ENCODE assay signal across 13 cellular contexts in genomic region chr4:69831270-69831627, GRCh38. TPM values are rescaled to one million over a fixed set of nuclear protein-coding genes. Genes with fewer than 3 reads are reported as not detected.
DNase-seq lines count a peak whose midpoint lies in the region; ATAC-seq, FAIRE-seq and TF ChIP-seq lines count a peak whose summit lies in the region.
"Had no signal": no experiment of that assay in that cellular context is flagged by ENCODE, and none has a peak within 500 bp of the region (broad histone marks: within the 10 kb centered on the region; RNA-seq: fewer than 3 reads in every experiment).

No MANE protein-coding gene starts in this region.

- intact Hi-C loops in prostate gland (cut with DNase I): no loop called here

- no peaks in the 10 kb centered on the region for H3F3A ChIP-seq in DOHH2 (ENCODE audit: control insufficient read depth, insufficient read depth)

- no peaks in the 10 kb centered on the region for H4K20me1 ChIP-seq in DOHH2 (ENCODE audit: control insufficient read depth, insufficient read depth, low read depth, low read length)

- FAIRE-seq in small intestine (lab: Jason Lieb, UNC): no peak

- no peaks in the 10 kb centered on the region for H3K79me2 ChIP-seq in DOHH2 (ENCODE audit: control insufficient read depth, low read length)

- H3K4me1 Mint-ChIP-seq in T-cell (peaks cover 14 to 21% (median 14%) of the 10 kb centered on the region in 3 donors), immature natural killer cell (peaks cover 34 to 37% of the 10 kb centered on the region in 2 donors)
- H3K4me1 Mint-ChIP-seq: brain had no signal

- H3K4me3 ChIP-seq in DOHH2 (ENCODE audit: low read length): peak overlapping the region; percentile 48
- H3K4me3 ChIP-seq in small intestine (ENCODE audit: low read depth in 1 of 2, low read length in 2 of 2): peak overlapping the region in 1 of 2 donors; percentile 52
- no peak overlapping the region for H3K4me3 ChIP-seq in prostate gland
- H3K4me3 ChIP-seq: HAP-1 had no signal

- no peaks in the 10 kb centered on the region for H3K27me3 Mint-ChIP-seq in T-cell
- peaks cover 0 to 2% (median 0%) of the 10 kb centered on the region in 3 donors for H3K27me3 Mint-ChIP-seq in immature natural killer cell (ENCODE audit: low read depth in 3 of 3)

- H3K36me3 Mint-ChIP-seq in T-cell (no peaks in the 10 kb centered on the region), immature natural killer cell (no peaks in the 10 kb centered on the region)
- H3K36me3 Mint-ChIP-seq: brain had no signal

- H3K27ac Mint-ChIP-seq in T-cell (no peak overlapping the region), immature natural killer cell (peak overlapping the region in 5 of 6 donors; percentile 50 to 79 (median 71))

- TF ChIP-seq CTCF in DOHH2 (IDR thresholded peaks at IDR 0.05; ENCODE audit: low read depth, low read length, poor library complexity, severe bottlenecking): no peak
- TF ChIP-seq CTCF in prostate gland (IDR thresholded peaks at IDR 0.05): no peak

- no peak for TF ChIP-seq POLR2A in prostate gland (IDR thresholded peaks at IDR 0.05)

- peak overlapping the region; percentile 55 for H3K4me2 ChIP-seq in DOHH2 (ENCODE audit: low read length)

- H3K27ac ChIP-seq in DOHH2 (ENCODE audit: low read depth, low read length) (no peak overlapping the region), small intestine (ENCODE audit: low read depth in 1 of 2, low read length in 1 of 2) (peak overlapping the region; percentile 27 to 79), prostate gland (no peak overlapping the region)
- H3K27ac ChIP-seq: foreskin keratinocyte had no signal

- H3K27me3 ChIP-seq in DOHH2 (ENCODE audit: control insufficient read depth, low read length) (no peaks in the 10 kb centered on the region), small intestine (ENCODE audit: control insufficient read depth in 2 of 2, insufficient read depth in 2 of 2, low read length in 2 of 2) (no peaks in the 10 kb centered on the region), prostate gland (replicated peaks; ENCODE audit: insufficient read depth) (no peaks in the 10 kb centered on the region)
- H3K27me3 ChIP-seq: foreskin keratinocyte had no signal

- WGBS in small intestine, 3 donors: 14 to 57% (median 37%) methylated on average over 5 of the region's 5 CpGs
- WGBS in prostate gland: 70% methylated on average over 5 of the region's 5 CpGs

- H3K9me2 ChIP-seq in DOHH2 (replicated peaks; ENCODE audit: control insufficient read depth, low read length): no peaks in the 10 kb centered on the region

- H3K4me1 ChIP-seq in DOHH2 (ENCODE audit: control insufficient read depth, low read length): peaks cover 12% of the 10 kb centered on the region
- no peaks in the 10 kb centered on the region for H3K4me1 ChIP-seq in small intestine (ENCODE audit: control insufficient read depth in 2 of 2, insufficient read depth in 1 of 2, low read depth in 1 of 2, low read length in 1 of 2)
- H3K4me1 ChIP-seq in prostate gland (replicated peaks): peaks cover 5% of the 10 kb centered on the region
- H3K4me1 ChIP-seq: foreskin keratinocyte, HAP-1 had no signal

- H3K9me3 Mint-ChIP-seq in T-cell (no peaks in the 10 kb centered on the region), immature natural killer cell (no peaks in the 10 kb centered on the region)
- H3K9me3 Mint-ChIP-seq: brain had no signal

- POLR2A ChIA-PET in T-cell (lab: Charles Lee): no interaction called here

- CTCF ChIA-PET in T-cell (lab: Charles Lee): interaction anchor here (0.6 to 1.4 kb wide), 4 partner anchors 7 to 728 kb away, joined by 3 to 7 read pairs (median 4); no protein-coding TSS in a partner anchor

- no peaks in the 10 kb centered on the region for H3K9me3 ChIP-seq in DOHH2 (ENCODE audit: control insufficient read depth, insufficient read depth, low read length)
- no peaks in the 10 kb centered on the region for H3K9me3 ChIP-seq in small intestine (ENCODE audit: control insufficient read depth, low read depth)
- no peaks in the 10 kb centered on the region for H3K9me3 ChIP-seq in prostate gland
- H3K9me3 ChIP-seq: HAP-1 had no signal

- H3K4me3 Mint-ChIP-seq in T-cell (peak overlapping the region; percentile 79 to 83 (median 80)), immature natural killer cell (peak overlapping the region; percentile 86 to 100 (median 96))

- no peaks in the 10 kb centered on the region for H3K36me3 ChIP-seq in DOHH2 (ENCODE audit: control insufficient read depth, low read length)
- no peaks in the 10 kb centered on the region for H3K36me3 ChIP-seq in small intestine (ENCODE audit: control insufficient read depth in 2 of 2, insufficient read depth in 2 of 2, low read length in 2 of 2)
- no peaks in the 10 kb centered on the region for H3K36me3 ChIP-seq in prostate gland
- H3K36me3 ChIP-seq: HAP-1 had no signal

- DNase-seq in T-cell (no peak), immature natural killer cell (no peak), small intestine (no peak), prostate gland (ENCODE audit: low spot score) (no peak)
- DNase-seq: effector memory CD4-positive, alpha-beta T cell; SIG-M5 had no signal

- ATAC-seq in T-cell (replicated peaks in 1 of 4) (no peak), HG03442 (IDR thresholded peaks at IDR 0.05; ENCODE audit: unreplicated experiment) (no peak), GM21723 (IDR thresholded peaks at IDR 0.05; ENCODE audit: unreplicated experiment) (no peak)

RNA-seq across cellular contexts. Expression of gene SULT1E1, which starts 28.7 kb away (rescaled TPM):
- total RNA-seq in T-cell (not detected), prostate gland (under 1 TPM in 1 of 2 donors, not detected in 1; 0.41 TPM)
- polyA plus RNA-seq in immature natural killer cell (under 1 TPM in 1 of 3 donors, not detected in 2; 0.23 TPM), small intestine (10 to 100 TPM; 13.2 to 28.0 (median 14.8) TPM)
- total RNA-seq: right cardiac atrium had no signal

Comparison
In these comparisons a context has a peak if more than half of its experiments do, and no peak if none do; other contexts are left out.
1. H3K27ac ChIP-seq: peak in small intestine (2 of 2); none in DOHH2 (single experiment) and prostate gland (0 of 2).
2. H3K27ac Mint-ChIP-seq: peak in immature natural killer cell (5 of 6); none in T-cell (0 of 2).